In the genomic region with DNA sequence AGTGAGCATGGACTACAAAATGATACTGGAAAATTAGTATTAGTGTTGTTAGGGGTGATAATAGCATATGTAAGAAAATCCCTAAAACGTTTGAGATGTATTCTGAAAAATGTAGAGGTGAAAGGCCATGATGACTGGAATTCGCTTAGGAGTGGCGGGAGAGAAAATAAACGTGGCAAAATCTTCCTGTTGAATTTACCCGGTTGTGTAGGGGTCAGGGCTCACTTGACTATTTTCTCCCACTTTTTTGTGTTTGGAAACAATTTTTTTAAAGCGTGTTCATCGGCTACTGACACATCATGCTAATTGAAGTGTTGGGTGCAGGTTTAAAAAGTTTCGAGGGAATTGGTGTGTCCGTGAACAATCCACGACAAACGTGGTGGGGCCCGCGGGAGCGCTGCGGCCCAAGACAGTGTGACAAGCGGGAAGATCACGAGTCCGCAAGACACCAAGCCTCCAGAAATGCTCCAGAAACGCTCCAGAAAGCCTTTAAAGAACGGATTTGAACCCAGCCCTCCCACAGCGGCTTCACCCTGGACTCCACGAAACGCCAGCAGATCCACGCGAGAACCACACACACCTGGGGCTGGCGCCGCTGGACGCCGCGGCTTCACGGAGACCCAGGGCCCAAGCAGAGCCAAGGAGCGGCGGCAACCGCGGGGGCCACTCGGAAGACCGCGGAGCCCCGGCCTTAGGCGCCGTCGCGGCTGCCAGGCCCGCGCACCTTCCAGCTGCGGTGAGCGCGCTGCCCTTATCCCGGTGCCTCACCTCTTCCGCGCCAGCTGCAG, we compare ENCODE assay signal across 8 cellular contexts. TPM values are rescaled to one million over a fixed set of nuclear protein-coding genes. Genes with fewer than 3 reads are reported as not detected.
DNase-seq lines count a peak whose midpoint lies in the region; ATAC-seq and TF ChIP-seq lines count a peak whose summit lies in the region.

No MANE protein-coding gene starts in this region.

- H3K27me3 Mint-ChIP-seq in T-helper 17 cell, result no peaks in the 10 kb centered on the region
- no peaks in the 10 kb centered on the region for H3K27me3 Mint-ChIP-seq in nephron progenitor cell (ENCODE audit: low read depth, poor library complexity)

- no peaks in the 10 kb centered on the region for H3K27me3 ChIP-seq in esophagus muscularis mucosa

- peaks cover 3% of the 10 kb centered on the region for H3K36me3 Mint-ChIP-seq in T-helper 17 cell (ENCODE audit: low read depth)
- H3K36me3 Mint-ChIP-seq in nephron progenitor cell (ENCODE audit: low read depth), result peaks cover 30% of the 10 kb centered on the region

- no peak for TF ChIP-seq POLR2A in esophagus muscularis mucosa (IDR thresholded peaks at IDR 0.05; ENCODE audit: low read depth)

- H3K9me3 ChIP-seq in T-helper 17 cell (ENCODE audit: control insufficient read depth, low read length, poor library complexity, severe bottlenecking) (no peaks in the 10 kb centered on the region), esophagus muscularis mucosa (no peaks in the 10 kb centered on the region)

- H3K4me1 ChIP-seq in esophagus muscularis mucosa, result peaks cover 8 to 34% (median 25%) of the 10 kb centered on the region in 4 donors

- intact Hi-C loops in esophagus muscularis mucosa (cut with DNase I), result loop anchor here (10.0 kb wide), 1 partner anchor 202 kb away; a partner anchor contains a TSS

- H3K9me3 Mint-ChIP-seq in nephron progenitor cell, result peaks cover 4% of the 10 kb centered on the region

- no peak for TF ChIP-seq EP300 in esophagus muscularis mucosa (IDR thresholded peaks at IDR 0.05)

- H3K27ac Mint-ChIP-seq in T-helper 17 cell, result peak overlapping the region; percentile 90
- H3K27ac Mint-ChIP-seq in nephron progenitor cell, result peak overlapping the region; percentile 92

- 2% methylated on average over 35 of the region's 51 CpGs for WGBS in esophagus muscularis mucosa

- H3K4me3 Mint-ChIP-seq in T-helper 17 cell (peak overlapping the region; percentile 98), nephron progenitor cell (peak overlapping the region; percentile 92)

- H3K36me3 ChIP-seq in esophagus muscularis mucosa, result peaks cover 0 to 7% (median 3%) of the 10 kb centered on the region in 4 donors

- TF ChIP-seq CTCF in esophagus muscularis mucosa (IDR thresholded peaks at IDR 0.05) (no peak), nephron progenitor cell (IDR thresholded peaks at IDR 0.05) (no peak)

- DNase-seq in NCI-H1092 treated with DMSO at 0.1 percent for 48 hours (lab: John Stamatoyannopoulos, UW), result peak; percentile 37
- DNase-seq in NCI-H1092 (lab: John Stamatoyannopoulos, UW), result no peak
- no peak for DNase-seq in T-helper 17 cell
- DNase-seq in esophagus muscularis mucosa (ENCODE audit: extremely low spot score), result no peak
- no peak for DNase-seq in nephron progenitor cell
- no peak for DNase-seq in NCI-H2196 treated with DMSO at 0.1 percent for 48 hours (lab: John Stamatoyannopoulos, UW; ENCODE audit: unreplicated experiment)
- DNase-seq in cerebellar cortex (ENCODE audit: low spot score), result no peak

- ATAC-seq in HG02852 (IDR thresholded peaks at IDR 0.05; ENCODE audit: unreplicated experiment) (peak; percentile 40), T-helper 17 cell (peak; percentile 67)

- H3K4me3 ChIP-seq in esophagus muscularis mucosa, result peak overlapping the region; percentile 68 to 93 (median 90)

- peak overlapping the region; percentile 83 to 93 (median 89) for H3K27ac ChIP-seq in esophagus muscularis mucosa (replicated peaks in 1 of 4)

- peaks cover 35% of the 10 kb centered on the region for H3K4me1 Mint-ChIP-seq in T-helper 17 cell
- peaks cover 51% of the 10 kb centered on the region for H3K4me1 Mint-ChIP-seq in nephron progenitor cell

RNA-seq across cellular contexts. Expression of gene PSMG1, which starts 0.6 kb away (rescaled TPM):
- 10 to 100 TPM; 10.5 to 14.6 TPM for total RNA-seq in T-helper 17 cell
- 10 to 100 TPM; 23.5 to 32.8 (median 25.1) TPM for total RNA-seq in esophagus muscularis mucosa
